In the genomic region with DNA sequence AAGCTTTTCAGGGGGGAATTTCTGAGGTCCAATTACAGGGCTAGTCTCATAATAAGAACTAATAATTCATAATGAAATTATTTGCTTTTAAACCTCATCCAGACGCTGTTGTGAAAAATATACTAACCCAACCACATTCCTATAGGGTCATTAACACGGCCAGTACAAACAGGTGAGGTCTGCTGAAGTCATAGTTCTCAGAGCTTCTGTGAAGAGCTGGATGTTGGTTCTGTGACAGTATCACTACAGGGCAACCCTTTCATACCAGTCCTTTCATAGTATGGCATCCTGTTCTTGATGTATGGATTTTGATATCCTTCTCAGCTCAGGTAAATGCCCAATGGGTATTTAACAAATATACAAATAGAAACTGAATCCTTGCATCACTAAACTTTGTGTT, we compare ENCODE assay signal across 18 cellular contexts.
DNase-seq lines count a peak whose midpoint lies in the region; ATAC-seq and TF ChIP-seq lines count a peak whose summit lies in the region.
"Had no signal": no experiment of that assay in that cellular context is flagged by ENCODE, and none has a peak within 500 bp of the region (broad histone marks: within the 10 kb centered on the region; RNA-seq: fewer than 3 reads in every experiment).

No MANE protein-coding gene starts in this region.

- intact Hi-C loops in colonic mucosa (cut with DNase I) (no loop called here), spleen (cut with DNase I; ENCODE audit: low total_unique reads) (no loop called here)

- H3K36me3 ChIP-seq in OCI-LY3 (replicated peaks; ENCODE audit: low read depth, low read length) (peaks cover 6% of the 10 kb centered on the region), smooth muscle cell (ENCODE audit: low read depth) (no peaks in the 10 kb centered on the region), colonic mucosa (no peaks in the 10 kb centered on the region), spleen (no peaks in the 10 kb centered on the region)
- H3K36me3 ChIP-seq: heart left ventricle, Peyer's patch, prostate gland, thoracic aorta, WERI-Rb-1 had no signal

- peak overlapping the region; percentile 3 for H3K27ac Mint-ChIP-seq in activated T-cell treated with anti-CD3 and anti-CD28 coated beads, Interleukin-2, amount 50 U/mL, for 72 hours
- H3K27ac Mint-ChIP-seq: CD14-positive monocyte had no signal

- peaks cover 77% of the 10 kb centered on the region for H3K4me1 Mint-ChIP-seq in activated T-cell treated with anti-CD3 and anti-CD28 coated beads, Interleukin-2, amount 50 U/mL, for 72 hours (ENCODE audit: low read depth)
- H3K4me1 Mint-ChIP-seq: CD14-positive monocyte had no signal

- peaks cover 6% of the 10 kb centered on the region for H3F3A ChIP-seq in smooth muscle cell (ENCODE audit: low read depth)

- H3K4me3 Mint-ChIP-seq in activated T-cell treated with anti-CD3 and anti-CD28 coated beads, Interleukin-2, amount 50 U/mL, for 72 hours: peak overlapping the region in 1 of 2 donors; percentile 58
- H3K4me3 Mint-ChIP-seq: CD14-positive monocyte had no signal

- H3K79me2 ChIP-seq in OCI-LY3 (ENCODE audit: low read length) (peaks cover 39% of the 10 kb centered on the region), smooth muscle cell (ENCODE audit: low read depth) (peaks cover 31% of the 10 kb centered on the region)

- H3K27me3 Mint-ChIP-seq in activated T-cell treated with anti-CD3 and anti-CD28 coated beads, Interleukin-2, amount 50 U/mL, for 72 hours (ENCODE audit: low read depth): no peaks in the 10 kb centered on the region

- peaks cover 12 to 34% of the 10 kb centered on the region in 2 donors for H3K36me3 Mint-ChIP-seq in activated T-cell treated with anti-CD3 and anti-CD28 coated beads, Interleukin-2, amount 50 U/mL, for 72 hours (ENCODE audit: insufficient read depth in 2 of 2)
- H3K36me3 Mint-ChIP-seq: CD14-positive monocyte had no signal

- 67% methylated on average over 2 of the region's 2 CpGs for WGBS in smooth muscle cell (ENCODE audit: low lambda C conversion rate)
- 51 to 84% (median 69%) methylated on average over 2 of the region's 2 CpGs for WGBS in spleen, 5 donors

- H2AFZ ChIP-seq in OCI-LY3 (ENCODE audit: low read depth, low read length) (no peak overlapping the region), smooth muscle cell (ENCODE audit: low read depth) (no peak overlapping the region)

- no peak for TF ChIP-seq POLR2A in spleen (IDR thresholded peaks at IDR 0.05)

- H3K9ac ChIP-seq in OCI-LY3 (ENCODE audit: low read length): 0 out of 2 replicates have a peak overlapping the region, but pooled peaks have one; percentile 11
- no peak overlapping the region for H3K9ac ChIP-seq in smooth muscle cell (ENCODE audit: low read depth)
- H3K9ac ChIP-seq in colonic mucosa (ENCODE audit: low read depth in 2 of 2, low read length in 2 of 2): no peak overlapping the region

- no peaks in the 10 kb centered on the region for H3K9me3 Mint-ChIP-seq in activated T-cell treated with anti-CD3 and anti-CD28 coated beads, Interleukin-2, amount 50 U/mL, for 72 hours
- H3K9me3 Mint-ChIP-seq: CD14-positive monocyte had no signal

- DNase-seq in activated T-cell treated with anti-CD3 and anti-CD28 coated beads, Interleukin-2, amount 50 U/mL, for 72 hours: no peak
- no peak for DNase-seq in activated T-cell treated with anti-CD3 and anti-CD28 coated beads, Interleukin-2, amount 50 U/mL, for 1 hour
- peak; percentile 66 for DNase-seq in epithelial cell of esophagus (ENCODE audit: low read depth)
- DNase-seq in smooth muscle cell (lab: John Stamatoyannopoulos, UW; ENCODE audit: unreplicated experiment): no peak
- no peak for DNase-seq in colonic mucosa
- no peak for DNase-seq in spleen
- DNase-seq: dermis blood vessel endothelial cell, heart left ventricle, midbrain, NCI-H446 treated with DMSO at 0.1 percent for 48 hours, Peyer's patch, WERI-Rb-1 had no signal

- peak overlapping the region; percentile 48 for H3K27ac ChIP-seq in OCI-LY3 (ENCODE audit: low read length)
- peak overlapping the region; percentile 59 for H3K27ac ChIP-seq in smooth muscle cell (ENCODE audit: low read depth)
- H3K27ac ChIP-seq in colonic mucosa: no peak overlapping the region
- H3K27ac ChIP-seq in spleen: no peak overlapping the region
- H3K27ac ChIP-seq: heart left ventricle, Peyer's patch, prostate gland, thoracic aorta, WERI-Rb-1 had no signal

- TF ChIP-seq CTCF in OCI-LY3 (IDR thresholded peaks at IDR 0.05; ENCODE audit: low read depth, low read length) (no peak), epithelial cell of esophagus (IDR thresholded peaks at IDR 0.05; ENCODE audit: insufficient read depth, low read depth, low read length, missing control alignments) (no peak), smooth muscle cell (IDR thresholded peaks at IDR 0.05; ENCODE audit: borderline replicate concordance, insufficient read depth, poor library complexity, severe bottlenecking) (no peak), colonic mucosa (IDR thresholded peaks at IDR 0.05) (no peak), spleen (IDR thresholded peaks at IDR 0.05 in 8 of 11, conservative IDR thresholded peaks at IDR 0.05 in 3 of 11) (no peak)

- H3K4me1 ChIP-seq in OCI-LY3 (ENCODE audit: low read length): peaks cover 58% of the 10 kb centered on the region
- no peaks in the 10 kb centered on the region for H3K4me1 ChIP-seq in smooth muscle cell (ENCODE audit: low read depth)
- peaks cover 5% of the 10 kb centered on the region for H3K4me1 ChIP-seq in colonic mucosa
- no peaks in the 10 kb centered on the region for H3K4me1 ChIP-seq in spleen
- H3K4me1 ChIP-seq: prostate gland had no signal

- H3K27me3 ChIP-seq in OCI-LY3 (ENCODE audit: low read depth, low read length): no peaks in the 10 kb centered on the region
- no peaks in the 10 kb centered on the region for H3K27me3 ChIP-seq in smooth muscle cell (ENCODE audit: low read depth)
- no peaks in the 10 kb centered on the region for H3K27me3 ChIP-seq in colonic mucosa
- H3K27me3 ChIP-seq in spleen (replicated peaks in 1 of 7): no peaks in the 10 kb centered on the region
- H3K27me3 ChIP-seq: heart left ventricle, Peyer's patch had no signal

- H3K4me3 ChIP-seq in OCI-LY3 (ENCODE audit: low read length) (peak overlapping the region; percentile 24; the same call in 1 of the 2 replicates), epithelial cell of esophagus (ENCODE audit: low read length) (no peak overlapping the region), smooth muscle cell (no peak overlapping the region), colonic mucosa (no peak overlapping the region), spleen (no peak overlapping the region)
- H3K4me3 ChIP-seq: heart left ventricle, Peyer's patch, prostate gland, thoracic aorta had no signal

- peak; percentile 47 to 50 for ATAC-seq in activated T-cell treated with anti-CD3 and anti-CD28 coated beads, Interleukin-2, amount 50 U/mL, for 72 hours (replicated peaks in 1 of 2)
- no peak for ATAC-seq in HG02938 (IDR thresholded peaks at IDR 0.05; ENCODE audit: unreplicated experiment)
- ATAC-seq: heart left ventricle, left lobe of liver had no signal

- no peaks in the 10 kb centered on the region for H3K9me3 ChIP-seq in OCI-LY3 (ENCODE audit: insufficient read depth, low read length)
- no peaks in the 10 kb centered on the region for H3K9me3 ChIP-seq in smooth muscle cell (replicated peaks; ENCODE audit: low read depth)
- no peaks in the 10 kb centered on the region for H3K9me3 ChIP-seq in colonic mucosa
- H3K9me3 ChIP-seq in spleen: no peaks in the 10 kb centered on the region
- H3K9me3 ChIP-seq: heart left ventricle, Peyer's patch, prostate gland, thoracic aorta had no signal

- H4K20me1 ChIP-seq in OCI-LY3 (ENCODE audit: insufficient read depth, low read length) (0 out of 2 replicates have a peak, but pooled peaks cover 3% of the 10 kb centered on the region), smooth muscle cell (ENCODE audit: low read depth) (peaks cover 72% of the 10 kb centered on the region)

- H3K4me2 ChIP-seq in OCI-LY3 (ENCODE audit: low read length): peak overlapping the region; percentile 56
- H3K4me2 ChIP-seq in smooth muscle cell: no peak overlapping the region

Comparison
In these comparisons a context has a peak if more than half of its experiments do, and no peak if none do; other contexts are left out.
1. H3K27ac ChIP-seq: peak in OCI-LY3 (single experiment) and smooth muscle cell (single experiment); none in colonic mucosa (single experiment) and spleen (0 of 8).